In the genomic region with DNA sequence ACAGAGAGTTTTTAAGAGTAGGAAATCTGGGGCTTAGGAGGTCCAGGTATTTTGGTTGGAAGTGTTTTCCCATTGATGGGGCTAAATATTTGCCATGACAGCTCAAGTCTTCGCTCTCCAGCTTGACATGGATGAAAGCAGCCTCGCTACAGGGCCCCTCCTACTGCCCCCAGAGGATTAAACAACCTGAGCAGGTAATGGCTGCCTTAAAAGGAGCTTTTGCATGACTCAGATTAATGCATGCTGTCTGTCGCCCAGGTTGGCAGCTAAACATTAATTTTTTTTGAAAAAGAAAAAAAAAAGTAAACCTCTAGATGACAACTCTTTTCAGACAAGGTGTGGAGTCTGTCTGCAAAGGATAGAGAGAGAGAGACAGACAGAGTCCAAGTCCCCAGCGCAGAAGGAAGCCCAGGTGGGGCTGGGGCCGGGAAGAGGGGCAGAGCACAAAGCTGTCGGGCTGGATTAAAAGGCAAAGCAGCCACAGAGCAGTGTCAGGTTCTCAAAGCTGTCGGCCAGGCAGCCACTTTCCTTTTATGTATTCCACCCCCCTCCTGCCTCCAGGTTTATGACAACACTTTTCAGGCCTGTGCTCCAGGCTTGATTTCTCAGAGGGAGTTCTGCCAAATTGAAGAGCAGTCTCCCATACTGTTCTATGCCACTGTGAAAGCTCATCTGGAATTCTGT, we compare ENCODE assay signal across 9 cellular contexts.
DNase-seq lines count a peak whose midpoint lies in the region; ATAC-seq and TF ChIP-seq lines count a peak whose summit lies in the region.
"Had no signal": no experiment of that assay in that cellular context is flagged by ENCODE, and none has a peak within 500 bp of the region (broad histone marks: within the 10 kb centered on the region; RNA-seq: fewer than 3 reads in every experiment).

No MANE protein-coding gene starts in this region.

- no peak overlapping the region for H3K4me3 ChIP-seq in right cardiac atrium (ENCODE audit: low read length)
- no peak overlapping the region for H3K4me3 ChIP-seq in right atrium auricular region
- H3K4me3 ChIP-seq in lower lobe of right lung = no peak overlapping the region
- no peak overlapping the region for H3K4me3 ChIP-seq in upper lobe of left lung

- TF ChIP-seq EP300 in upper lobe of left lung (IDR thresholded peaks at IDR 0.05) = no peak

- 73% methylated on average over 7 of the region's 7 CpGs for WGBS in right cardiac atrium
- 60 to 71% methylated on average over 7 of the region's 7 CpGs for WGBS in upper lobe of left lung, 2 donors

- peak; percentile 22 to 38 for ATAC-seq in right cardiac atrium
- ATAC-seq in lower lobe of right lung = no peak
- ATAC-seq in upper lobe of left lung (ENCODE audit: low FRiP score in 2 of 2) = no peak

- H3K4me1 ChIP-seq in right cardiac atrium (ENCODE audit: control insufficient read depth, insufficient read depth, low read length) (no peaks in the 10 kb centered on the region), right atrium auricular region (peaks cover 0 to 22% of the 10 kb centered on the region in 2 donors), lower lobe of right lung (peaks cover 23% of the 10 kb centered on the region), upper lobe of left lung (peaks cover 6 to 24% (median 16%) of the 10 kb centered on the region in 4 donors)

- H3K27me3 ChIP-seq in right cardiac atrium (ENCODE audit: control insufficient read depth, insufficient read depth) = no peaks in the 10 kb centered on the region
- H3K27me3 ChIP-seq in right atrium auricular region = no peaks in the 10 kb centered on the region
- no peaks in the 10 kb centered on the region for H3K27me3 ChIP-seq in lower lobe of right lung (ENCODE audit: low read depth)
- H3K27me3 ChIP-seq in upper lobe of left lung = no peaks in the 10 kb centered on the region

- TF ChIP-seq CTCF in right atrium auricular region (IDR thresholded peaks at IDR 0.05) (no peak), lower lobe of right lung (IDR thresholded peaks at IDR 0.05) (no peak), upper lobe of left lung (IDR thresholded peaks at IDR 0.05) (no peak)

- H3K36me3 ChIP-seq in right atrium auricular region = peaks cover 10% of the 10 kb centered on the region
- peaks cover 89% of the 10 kb centered on the region for H3K36me3 ChIP-seq in lower lobe of right lung
- H3K36me3 ChIP-seq in upper lobe of left lung = peaks cover 16 to 58% (median 26%) of the 10 kb centered on the region in 4 donors

- H3K9me3 ChIP-seq in right cardiac atrium (ENCODE audit: control insufficient read depth, low read length) (no peaks in the 10 kb centered on the region), right atrium auricular region (no peaks in the 10 kb centered on the region), lower lobe of right lung (no peaks in the 10 kb centered on the region), upper lobe of left lung (no peaks in the 10 kb centered on the region)

- TF ChIP-seq POLR2A in upper lobe of left lung (IDR thresholded peaks at IDR 0.05) = no peak

- no peak for DNase-seq in right cardiac atrium
- no peak for DNase-seq in right atrium auricular region (ENCODE audit: low spot score)
- DNase-seq in astrocyte of the hippocampus (ENCODE audit: low read depth, low spot score) = peak; percentile 41
- no peak for DNase-seq in lower lobe of right lung
- no peak for DNase-seq in upper lobe of left lung
- DNase-seq in OCI-M1 (lab: John Stamatoyannopoulos, UW) = no peak
- DNase-seq in medulla oblongata (ENCODE audit: extremely low spot score) = no peak
- DNase-seq in A172 (ENCODE audit: low spot score) = no peak
- DNase-seq: stimulated activated naive CD4-positive, alpha-beta T cell had no signal

- no peak overlapping the region for H3K27ac ChIP-seq in right cardiac atrium (ENCODE audit: low read length)
- H3K27ac ChIP-seq in right atrium auricular region = peak overlapping the region in 1 of 2 donors; percentile 82
- peak overlapping the region; percentile 44 for H3K27ac ChIP-seq in lower lobe of right lung
- H3K27ac ChIP-seq in upper lobe of left lung = peak overlapping the region in 3 of 4 donors; percentile 17 to 72 (median 69)

- intact Hi-C loops in right cardiac atrium (cut with DNase I) (no loop called here), lower lobe of right lung (cut with DNase I) (no loop called here)

Comparison
In these comparisons a context has a peak if more than half of its experiments do, and no peak if none do; other contexts are left out.
1. ATAC-seq: peak in right cardiac atrium (2 of 2); none in lower lobe of right lung (0 of 2) and upper lobe of left lung (0 of 2).